31 cellular contexts compared by ENCODE assay signal in the genomic region with DNA sequence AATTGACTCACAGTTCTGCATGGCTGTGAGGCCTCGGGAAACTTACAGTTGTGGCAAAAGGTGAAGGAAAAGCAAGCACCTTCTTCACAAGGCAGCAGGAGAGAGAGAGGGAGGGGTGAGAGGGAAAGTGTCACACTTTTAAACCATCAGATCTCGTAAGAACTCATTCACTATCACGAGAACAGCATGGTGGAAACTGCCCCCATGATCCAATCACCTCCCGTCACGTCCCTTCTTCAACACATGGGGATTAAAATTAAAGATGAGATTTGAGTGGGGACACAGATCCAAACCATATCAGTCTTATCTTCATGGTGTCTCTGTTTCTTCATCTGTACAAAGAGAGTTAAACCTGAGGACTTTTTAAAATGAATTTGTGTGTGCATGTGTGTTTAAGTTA. TPM values are rescaled to one million over a fixed set of nuclear protein-coding genes. Genes with fewer than 3 reads are reported as not detected.
"Had no signal": no experiment of that assay in that cellular context is flagged by ENCODE, and none has a peak within 500 bp of the region (broad histone marks: within the 10 kb centered on the region; RNA-seq: fewer than 3 reads in every experiment).

No MANE protein-coding gene starts in this region.

- H3K27ac ChIP-seq: stomach, suprapubic skin, testis, thoracic aorta, thyroid gland, tibial artery, tibial nerve, transverse colon, upper lobe of left lung, upper lobe of right lung, uterus, vagina had no signal

- FAIRE-seq: urothelium cell line had no signal

- H3K9me3 ChIP-seq: suprapubic skin, testis, thyroid gland, tibial artery, transverse colon, upper lobe of right lung, uterus, vagina had no signal

- H3K4me3 ChIP-seq: stomach, suprapubic skin, testis, thoracic aorta, thyroid gland, tibial artery, tibial nerve, transverse colon, upper lobe of left lung, upper lobe of right lung, uterus, vagina had no signal

- ATAC-seq: stimulated activated effector memory CD8-positive, alpha-beta T cell treated with anti-CD3 and anti-CD28 coated beads, Interleukin-12 subunit alpha, Interleukin-12 subunit beta, amount 100 ng/mL, for 72 hours; stimulated activated memory B cell treated with anti-CD40 and anti-IgM and Interleukin-4, amounts not matched to agents 10 μg/mL and 1 μg/mL and 100 μg/mL, for 72 hours; stimulated activated naive B cell treated with anti-CD40 and anti-IgM and Interleukin-4, amounts not matched to agents 10 μg/mL and 1 μg/mL and 100 μg/mL, for 72 hours; stimulated activated naive CD8-positive, alpha-beta T cell treated with anti-CD3 and anti-CD28 coated beads, Interleukin-15, amount 100 ng/mL, for 72 hours; stimulated activated naive CD8-positive, alpha-beta T cell treated with anti-CD3 and anti-CD28 coated beads, Interleukin-15, Interleukin-2, amounts not matched to agents 100 U/mL and 50 U/mL, for 24 hours; upper lobe of right lung had no signal

- H3K27me3 ChIP-seq: stomach, suprapubic skin, testis, thyroid gland, tibial artery, tibial nerve, transverse colon, upper lobe of left lung, upper lobe of right lung, uterus, vagina had no signal

- DNase-seq: stimulated activated CD4-positive, alpha-beta T cell treated with anti-CD3 and anti-CD28 coated beads, Interleukin-2, amount 100 ng/mL, for 48 hours; stimulated activated CD4-positive, alpha-beta T cell treated with anti-CD3 and anti-CD28 coated beads, Interleukin-4, amount 100 ng/mL, for 1 hour; stimulated activated CD4-positive, alpha-beta T cell treated with anti-CD3 and anti-CD28 coated beads, Interleukin-4, amount 100 ng/mL, for 24 hours; stimulated activated CD4-positive, alpha-beta T cell treated with anti-CD3 and anti-CD28 coated beads, Interleukin-4, amount 100 ng/mL, for 4 hours; stimulated activated CD8-positive, alpha-beta memory T cell treated with anti-CD3 and anti-CD28 coated beads, Interleukin-4, amount 100 ng/mL, for 48 hours; stimulated activated naive B cell treated with anti-CD40 and anti-IgM and Interleukin-4, amounts not matched to agents 10 μg/mL and 1 μg/mL and 100 μg/mL, for 72 hours; stimulated activated naive CD4-positive, alpha-beta T cell; stimulated activated naive CD4-positive, alpha-beta T cell treated with Interleukin-2 at 50 U/mL for 16 hours; stimulated activated naive CD8-positive, alpha-beta T cell treated with anti-CD3 and anti-CD28 coated beads, Interleukin-15, amount 100 ng/mL, for 72 hours; stimulated activated naive CD8-positive, alpha-beta T cell treated with anti-CD3 and anti-CD28 coated beads, Interleukin-15, Interleukin-2, amounts not matched to agents 100 U/mL and 50 U/mL, for 24 hours; stomach; substantia nigra; testis; thyroid gland; tibial artery; transverse colon; trophoblast cell; upper lobe of left lung; upper lobe of right lung; uterus had no signal

- H3K4me1 ChIP-seq: stomach, suprapubic skin, testis, thyroid gland, tibial artery, tibial nerve, transverse colon, upper lobe of left lung, upper lobe of right lung, uterus, vagina had no signal

- H3K36me3 ChIP-seq: stomach, suprapubic skin, thoracic aorta, thyroid gland, tibial artery, tibial nerve, transverse colon, upper lobe of left lung, upper lobe of right lung, uterus, vagina had no signal

RNA-seq across cellular contexts. Expression of gene BTN1A1, which starts 13.7 kb away (rescaled TPM):
- total RNA-seq: stomach, subcutaneous adipose tissue, suprapubic skin, temporal lobe, thoracic aorta, thyroid gland, tibial nerve, upper lobe of left lung, upper lobe of right lung, ureter, vagina had no signal
- polyA plus RNA-seq: stomach, urinary bladder had no signal
